ENCODE assay signal across 1 cellular context in genomic region chr12:110641512-110641911, GRCh38.
TF ChIP-seq lines count a peak whose summit lies in the region.

No MANE protein-coding gene starts in this region.

TF ChIP-seq in GM23338, 12 proteins besides CTCF, POLR2A, EP300 and RAD21 (continued from another document):
- TF ChIP-seq ZNF462 (CRISPR knock-in tag; IDR thresholded peaks at IDR 0.05): no peak
- TF ChIP-seq REST (IDR thresholded peaks at IDR 0.05; ENCODE audit: unreplicated experiment): no peak
- no peak for TF ChIP-seq EZH2phosphoT487 (IDR thresholded peaks at IDR 0.05; ENCODE audit: unreplicated experiment)
- TF ChIP-seq STAT1 (IDR thresholded peaks at IDR 0.05; ENCODE audit: unreplicated experiment): no peak
- no peak for TF ChIP-seq ETS1 (IDR thresholded peaks at IDR 0.05)
- no peak for TF ChIP-seq JUNB (IDR thresholded peaks at IDR 0.05; ENCODE audit: unreplicated experiment)
